Comparison of ENCODE assay signal across 21 cellular contexts in genomic region chr4:54185380-54185779, GRCh38. TPM values are rescaled to one million over a fixed set of nuclear protein-coding genes. Genes with fewer than 3 reads are reported as not detected.
DNase-seq lines count a peak whose midpoint lies in the region; TF ChIP-seq lines count a peak whose summit lies in the region.
"Had no signal": no experiment of that assay in that cellular context is flagged by ENCODE, and none has a peak within 500 bp of the region (broad histone marks: within the 10 kb centered on the region; RNA-seq: fewer than 3 reads in every experiment).

No MANE protein-coding gene starts in this region.

- H3K4ac ChIP-seq in mesendoderm (ENCODE audit: low read depth, low read length), result no peak overlapping the region

- H3K36me3 ChIP-seq in Loucy (ENCODE audit: insufficient read depth, low read length) (no peaks in the 10 kb centered on the region), SU-DHL-6 (ENCODE audit: low read length) (no peaks in the 10 kb centered on the region), mesendoderm (ENCODE audit: control insufficient read depth, insufficient read depth, low read length) (no peaks in the 10 kb centered on the region)
- H3K36me3 ChIP-seq: BE2C had no signal

- H3K79me1 ChIP-seq in mesendoderm (ENCODE audit: low read length), result no peaks in the 10 kb centered on the region

- no peak overlapping the region for H3K56ac ChIP-seq in mesendoderm (ENCODE audit: low read length)

- H3K4me2 ChIP-seq in Loucy (ENCODE audit: low read depth, low read length, poor library complexity, severe bottlenecking) (no peak overlapping the region), SU-DHL-6 (ENCODE audit: low read depth, low read length, poor library complexity, severe bottlenecking) (peak overlapping the region; percentile 39), mesendoderm (ENCODE audit: low read length) (no peak overlapping the region)

- no peak overlapping the region for H2BK5ac ChIP-seq in mesendoderm (ENCODE audit: low read length)

- DNase-seq in NCI-H146 (lab: John Stamatoyannopoulos, UW), result peak; percentile 21
- no peak for DNase-seq in NCI-H146 treated with DMSO at 0.1 percent for 48 hours (lab: John Stamatoyannopoulos, UW; ENCODE audit: unreplicated experiment)
- peak; percentile 39 for DNase-seq in mesendoderm
- no peak for DNase-seq in substantia nigra (lab: John Stamatoyannopoulos, UW)
- no peak for DNase-seq in RWPE1 (ENCODE audit: low spot score)
- no peak for DNase-seq in NCI-H748 (lab: John Stamatoyannopoulos, UW; ENCODE audit: unreplicated experiment)
- DNase-seq: 8988T; BE2C; Calu3; CD4-positive, alpha-beta T cell; DMS53; GOT3; Kasumi-1; NCI-H1417; NCI-H2029; NCI-H2171; NCI-H446; NCI-H69; SHP77 treated with DMSO at 0.1 percent for 48 hours had no signal

- H3K79me2 ChIP-seq in Loucy (ENCODE audit: insufficient read depth, low read length) (no peaks in the 10 kb centered on the region), SU-DHL-6 (ENCODE audit: insufficient read depth, low read length) (no peaks in the 10 kb centered on the region), mesendoderm (ENCODE audit: control insufficient read depth, insufficient read depth, low read length) (no peaks in the 10 kb centered on the region)

- TF ChIP-seq CTCF in Loucy (conservative IDR thresholded peaks at IDR 0.05; ENCODE audit: low read length) (no peak), SU-DHL-6 (IDR thresholded peaks at IDR 0.05; ENCODE audit: insufficient read depth, low read length, poor library complexity, severe bottlenecking) (no peak), RWPE1 (conservative IDR thresholded peaks at IDR 0.05; ENCODE audit: low read depth) (no peak)

- H3K27me3 ChIP-seq in Loucy (ENCODE audit: insufficient read depth, low read length, poor library complexity, severe bottlenecking), result no peaks in the 10 kb centered on the region
- H3K27me3 ChIP-seq in SU-DHL-6 (ENCODE audit: low read length), result no peaks in the 10 kb centered on the region
- H3K27me3 ChIP-seq in mesendoderm (ENCODE audit: insufficient read depth, low read length, poor library complexity), result no peaks in the 10 kb centered on the region
- H3K27me3 ChIP-seq: BE2C had no signal

- no peak overlapping the region for H3K18ac ChIP-seq in mesendoderm (ENCODE audit: low read length)

- H2AFZ ChIP-seq in Loucy (ENCODE audit: low read length) (peak overlapping the region; percentile 67; the same call in 1 of the 2 replicates), SU-DHL-6 (ENCODE audit: low read depth, low read length, severe bottlenecking) (no peak overlapping the region)

- POLR2A ChIA-PET in RWPE1 (lab: Yijun Ruan, JAX; ENCODE audit: low non-redundant PET), result no interaction called here

- H3K9me3 ChIP-seq in Loucy (ENCODE audit: insufficient read depth, low read depth, low read length) (no peaks in the 10 kb centered on the region), SU-DHL-6 (ENCODE audit: insufficient read depth, low read length) (no peaks in the 10 kb centered on the region)
- H3K9me3 ChIP-seq: BE2C had no signal

- H4K5ac ChIP-seq in mesendoderm (ENCODE audit: low read length), result no peak overlapping the region

- no peak overlapping the region for H2BK15ac ChIP-seq in mesendoderm (replicated peaks; ENCODE audit: low read depth)

- H3K9ac ChIP-seq in Loucy (ENCODE audit: low read depth, low read length, poor library complexity, severe bottlenecking) (no peak overlapping the region), SU-DHL-6 (ENCODE audit: low read length) (0 out of 2 replicates have a peak overlapping the region, but pooled peaks have one; percentile 11), mesendoderm (ENCODE audit: low read length) (no peak overlapping the region)

- WGBS in mesendoderm (ENCODE audit: extremely low coverage, insufficient coverage, low lambda C conversion rate), result no CpG with 5 or more reads among the region's 4 CpGs

- CTCF ChIA-PET in RWPE1 (lab: Yijun Ruan, JAX), result no interaction called here

- H3K23ac ChIP-seq in mesendoderm (ENCODE audit: low read length), result no peak overlapping the region

- H3F3A ChIP-seq in Loucy (ENCODE audit: low read depth) (no peaks in the 10 kb centered on the region), SU-DHL-6 (ENCODE audit: insufficient read depth) (no peaks in the 10 kb centered on the region)

- H3K4me1 ChIP-seq in Loucy (ENCODE audit: insufficient read depth, low read length, poor library complexity, severe bottlenecking), result no peaks in the 10 kb centered on the region
- no peaks in the 10 kb centered on the region for H3K4me1 ChIP-seq in mesendoderm (ENCODE audit: control insufficient read depth, low read depth, low read length)
- H3K4me1 ChIP-seq: BE2C had no signal

- H3K27ac ChIP-seq in SU-DHL-6 (ENCODE audit: low read depth, low read length), result peak overlapping the region; percentile 79
- H3K27ac ChIP-seq in mesendoderm (ENCODE audit: low read depth, low read length), result no peak overlapping the region
- H3K27ac ChIP-seq in substantia nigra (ENCODE audit: low read depth, low read length, poor library complexity, severe bottlenecking), result no peak overlapping the region
- H3K27ac ChIP-seq in RWPE1, result no peak overlapping the region

- H4K8ac ChIP-seq in mesendoderm (ENCODE audit: low read depth, low read length), result no peak overlapping the region

- no peak overlapping the region for H2BK120ac ChIP-seq in mesendoderm (ENCODE audit: low read depth, low read length)

- H3K4me3 ChIP-seq in Loucy (ENCODE audit: low read length, poor library complexity, severe bottlenecking), result no peak overlapping the region
- no peak overlapping the region for H3K4me3 ChIP-seq in SU-DHL-6 (ENCODE audit: insufficient read depth, low read length, poor library complexity, severe bottlenecking)
- no peak overlapping the region for H3K4me3 ChIP-seq in mesendoderm (ENCODE audit: low read length)

- no peaks in the 10 kb centered on the region for H3K9me2 ChIP-seq in Loucy (replicated peaks; ENCODE audit: low read depth, low read length)
- no peaks in the 10 kb centered on the region for H3K9me2 ChIP-seq in SU-DHL-6 (replicated peaks; ENCODE audit: insufficient read depth, low read length)

- no peak overlapping the region for H2AK5ac ChIP-seq in mesendoderm (ENCODE audit: low read length)

- H4K20me1 ChIP-seq in Loucy (ENCODE audit: insufficient read depth, low read length, poor library complexity, severe bottlenecking) (no peaks in the 10 kb centered on the region), SU-DHL-6 (ENCODE audit: low read depth, low read length) (no peaks in the 10 kb centered on the region)

RNA-seq across cellular contexts. Expression of gene PDGFRA, which starts 43.7 kb away (rescaled TPM):
- polyA plus RNA-seq in mesendoderm (2013, experiment 1 of 2), result 3.8 TPM
- polyA plus RNA-seq in mesendoderm (2013, experiment 2 of 2), result 2.7 TPM

Comparison
In these comparisons a context has a peak if more than half of its experiments do, and no peak if none do; other contexts are left out.
1. DNase-seq: peak in NCI-H146 (single experiment) and mesendoderm (single experiment); none in NCI-H146 treated with DMSO at 0.1 percent for 48 hours (single experiment), substantia nigra (0 of 49), RWPE1 (single experiment) and NCI-H748 (single experiment).